ENCODE assay signal across 20 cellular contexts in the genomic region with DNA sequence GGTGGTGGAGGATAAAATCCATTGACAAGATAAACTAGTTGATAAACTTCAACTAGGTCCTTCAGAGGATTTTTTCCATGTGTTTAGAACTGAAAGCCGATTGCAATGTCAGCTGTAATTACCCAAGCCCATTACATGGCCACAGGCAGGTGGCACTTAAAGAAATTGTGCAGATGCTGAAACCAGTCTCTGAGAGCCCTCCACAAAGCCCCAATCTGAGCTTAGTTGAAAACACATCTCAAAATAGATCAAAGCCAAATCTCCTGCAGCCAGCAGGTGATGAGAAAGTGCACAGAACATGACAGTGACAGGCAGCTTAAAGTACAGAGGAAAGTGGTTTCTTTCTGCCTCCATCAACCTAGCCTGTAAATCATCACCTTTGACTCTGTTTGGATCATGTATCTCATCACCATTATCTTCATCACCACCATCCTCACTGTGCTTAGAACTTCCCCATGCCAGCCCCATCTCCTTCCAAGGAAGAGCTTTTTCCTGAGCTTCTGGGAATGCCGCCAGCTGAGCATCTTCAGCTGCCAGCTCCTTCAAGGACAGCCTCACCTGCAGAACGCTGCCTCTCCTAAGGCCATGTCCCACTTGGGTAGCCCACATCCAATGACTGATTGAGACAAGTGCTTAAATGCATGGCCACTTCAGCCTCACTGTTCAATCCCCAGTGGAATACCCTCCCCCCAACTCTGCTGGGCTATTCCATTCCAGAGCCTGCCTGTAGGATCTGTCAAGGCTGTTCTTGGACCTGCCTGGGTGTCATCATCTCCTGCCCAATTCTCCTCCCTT.
DNase-seq lines count a peak whose midpoint lies in the region; ATAC-seq and TF ChIP-seq lines count a peak whose summit lies in the region.
"Had no signal": no experiment of that assay in that cellular context is flagged by ENCODE, and none has a peak within 500 bp of the region (broad histone marks: within the 10 kb centered on the region; RNA-seq: fewer than 3 reads in every experiment).

No MANE protein-coding gene starts in this region.

- H3K27ac ChIP-seq in KMS-11 = peak overlapping the region; percentile 55; the same call in 1 of the 2 replicates
- H3K27ac ChIP-seq in neural cell (ENCODE audit: low read length) = peak overlapping the region; percentile 67
- H3K27ac ChIP-seq: HL-60, PC-9, RWPE1 had no signal

- TF ChIP-seq CTCF in KMS-11 (conservative IDR thresholded peaks at IDR 0.05; ENCODE audit: low read depth, low read length) = no peak
- TF ChIP-seq CTCF in neural cell (IDR thresholded peaks at IDR 0.05; ENCODE audit: poor library complexity, severe bottlenecking) = no peak

- no peaks in the 10 kb centered on the region for H3F3A ChIP-seq in neural cell (ENCODE audit: insufficient read depth, low read length, poor library complexity, severe bottlenecking)

- H3K4me1 ChIP-seq in KMS-11 (ENCODE audit: low read depth, poor library complexity, severe bottlenecking) = peaks cover 33% of the 10 kb centered on the region

- H4K20me1 ChIP-seq in KMS-11 (ENCODE audit: insufficient read depth) (no peaks in the 10 kb centered on the region), neural cell (ENCODE audit: insufficient read depth) (no peaks in the 10 kb centered on the region)

- intact Hi-C loops in left colon (cut with DNase I, micrococcal nuclease) = no loop called here

- H3K4me3 ChIP-seq in KMS-11 (IDR thresholded peaks at IDR 0.05; ENCODE audit: insufficient read depth, low read depth, low read length) = no peak overlapping the region
- peak overlapping the region; percentile 24 for H3K4me3 ChIP-seq in neural cell (ENCODE audit: low read length)
- H3K4me3 ChIP-seq: MG63, PC-9 had no signal

- TF ChIP-seq RAD21 in neural cell (conservative IDR thresholded peaks at IDR 0.05) = no peak

- peak; percentile 63 for DNase-seq in NCI-H128 (lab: John Stamatoyannopoulos, UW; ENCODE audit: unreplicated experiment)
- DNase-seq in NCI-H524 treated with DMSO at 0.1 percent for 48 hours (lab: John Stamatoyannopoulos, UW) = peak; percentile 17
- no peak for DNase-seq in left colon
- DNase-seq in activated CD8-positive, alpha-beta memory T cell treated with anti-CD3 and anti-CD28 coated beads for 24 hours = no peak
- DNase-seq: ACHN; C1 segment of cervical spinal cord; CD8-positive, alpha-beta memory T cell; DMS53; HFFc6; Kasumi-1; MG63; NCI-H1417 treated with DMSO at 0.1 percent for 48 hours; NCI-H2029 treated with DMSO at 0.1 percent for 48 hours; PC-9; T1000 had no signal

- peak overlapping the region; percentile 39; the same call in 1 of the 2 replicates for H3K4me2 ChIP-seq in KMS-11
- no peak overlapping the region for H3K4me2 ChIP-seq in neural cell (ENCODE audit: low read length)
- H3K4me2 ChIP-seq: PC-9 had no signal

- no peak overlapping the region for H2AFZ ChIP-seq in KMS-11 (ENCODE audit: low read depth)
- H2AFZ ChIP-seq in neural cell (ENCODE audit: low read depth, low read length) = no peak overlapping the region
- H2AFZ ChIP-seq: PC-9 had no signal

- H3K9me2 ChIP-seq in neural cell (ENCODE audit: insufficient read depth, low read length) = no peaks in the 10 kb centered on the region

- no peak overlapping the region; the same call in 1 of the 2 replicates for H3K9ac ChIP-seq in KMS-11
- H3K9ac ChIP-seq in neural cell (ENCODE audit: low read length) = no peak overlapping the region

- no peaks in the 10 kb centered on the region for H3K9me3 ChIP-seq in neural cell (ENCODE audit: low read length)
- H3K9me3 ChIP-seq: MG63 had no signal

- H3K27me3 ChIP-seq in KMS-11 (ENCODE audit: insufficient read depth, low read depth) (no peaks in the 10 kb centered on the region), neural cell (ENCODE audit: insufficient read depth, low read depth, low read length) (no peaks in the 10 kb centered on the region)

- TF ChIP-seq EP300 in neural cell (conservative IDR thresholded peaks at IDR 0.05; ENCODE audit: poor library complexity, severe bottlenecking) = peak; percentile 75

- no peaks in the 10 kb centered on the region for H3K36me3 ChIP-seq in KMS-11 (ENCODE audit: insufficient read depth)
- H3K36me3 ChIP-seq in neural cell (ENCODE audit: insufficient read depth, low read length) = no peaks in the 10 kb centered on the region
- H3K36me3 ChIP-seq: MG63 had no signal

- ATAC-seq in left colon (no peak), HG03039 (IDR thresholded peaks at IDR 0.05; ENCODE audit: unreplicated experiment) (no peak)

- no peaks in the 10 kb centered on the region for H3K79me2 ChIP-seq in KMS-11 (ENCODE audit: insufficient read depth, low read depth)
- no peaks in the 10 kb centered on the region for H3K79me2 ChIP-seq in neural cell (replicated peaks; ENCODE audit: insufficient read depth, low read length)

TF ChIP-seq in neural cell, 6 proteins besides CTCF, POLR2A, EP300 and RAD21:
- TF ChIP-seq, protein P1, sequence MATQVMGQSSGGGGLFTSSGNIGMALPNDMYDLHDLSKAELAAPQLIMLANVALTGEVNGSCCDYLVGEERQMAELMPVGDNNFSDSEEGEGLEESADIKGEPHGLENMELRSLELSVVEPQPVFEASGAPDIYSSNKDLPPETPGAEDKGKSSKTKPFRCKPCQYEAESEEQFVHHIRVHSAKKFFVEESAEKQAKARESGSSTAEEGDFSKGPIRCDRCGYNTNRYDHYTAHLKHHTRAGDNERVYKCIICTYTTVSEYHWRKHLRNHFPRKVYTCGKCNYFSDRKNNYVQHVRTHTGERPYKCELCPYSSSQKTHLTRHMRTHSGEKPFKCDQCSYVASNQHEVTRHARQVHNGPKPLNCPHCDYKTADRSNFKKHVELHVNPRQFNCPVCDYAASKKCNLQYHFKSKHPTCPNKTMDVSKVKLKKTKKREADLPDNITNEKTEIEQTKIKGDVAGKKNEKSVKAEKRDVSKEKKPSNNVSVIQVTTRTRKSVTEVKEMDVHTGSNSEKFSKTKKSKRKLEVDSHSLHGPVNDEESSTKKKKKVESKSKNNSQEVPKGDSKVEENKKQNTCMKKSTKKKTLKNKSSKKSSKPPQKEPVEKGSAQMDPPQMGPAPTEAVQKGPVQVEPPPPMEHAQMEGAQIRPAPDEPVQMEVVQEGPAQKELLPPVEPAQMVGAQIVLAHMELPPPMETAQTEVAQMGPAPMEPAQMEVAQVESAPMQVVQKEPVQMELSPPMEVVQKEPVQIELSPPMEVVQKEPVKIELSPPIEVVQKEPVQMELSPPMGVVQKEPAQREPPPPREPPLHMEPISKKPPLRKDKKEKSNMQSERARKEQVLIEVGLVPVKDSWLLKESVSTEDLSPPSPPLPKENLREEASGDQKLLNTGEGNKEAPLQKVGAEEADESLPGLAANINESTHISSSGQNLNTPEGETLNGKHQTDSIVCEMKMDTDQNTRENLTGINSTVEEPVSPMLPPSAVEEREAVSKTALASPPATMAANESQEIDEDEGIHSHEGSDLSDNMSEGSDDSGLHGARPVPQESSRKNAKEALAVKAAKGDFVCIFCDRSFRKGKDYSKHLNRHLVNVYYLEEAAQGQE (IDR thresholded peaks at IDR 0.05; ENCODE audit: borderline replicate concordance) = peak; percentile 98
- TF ChIP-seq EZH2 (IDR thresholded peaks at IDR 0.05; ENCODE audit: borderline replicate concordance, insufficient read depth, low read length, poor library complexity, severe bottlenecking) (no peak), TAF1 (IDR thresholded peaks at IDR 0.05; ENCODE audit: low read depth) (peak; percentile 51), SMC3 (conservative IDR thresholded peaks at IDR 0.05; ENCODE audit: poor library complexity) (no peak), POLR2AphosphoS5 (IDR thresholded peaks at IDR 0.05) (peak; percentile 64)

Comparison
In these comparisons a context has a peak if more than half of its experiments do, and no peak if none do; other contexts are left out.
1. DNase-seq: peak in NCI-H128 (single experiment) and NCI-H524 treated with DMSO at 0.1 percent for 48 hours (single experiment); none in left colon (0 of 2) and activated CD8-positive, alpha-beta memory T cell treated with anti-CD3 and anti-CD28 coated beads for 24 hours (single experiment).